Comparison of ENCODE assay signal across 15 cellular contexts in the genomic region with DNA sequence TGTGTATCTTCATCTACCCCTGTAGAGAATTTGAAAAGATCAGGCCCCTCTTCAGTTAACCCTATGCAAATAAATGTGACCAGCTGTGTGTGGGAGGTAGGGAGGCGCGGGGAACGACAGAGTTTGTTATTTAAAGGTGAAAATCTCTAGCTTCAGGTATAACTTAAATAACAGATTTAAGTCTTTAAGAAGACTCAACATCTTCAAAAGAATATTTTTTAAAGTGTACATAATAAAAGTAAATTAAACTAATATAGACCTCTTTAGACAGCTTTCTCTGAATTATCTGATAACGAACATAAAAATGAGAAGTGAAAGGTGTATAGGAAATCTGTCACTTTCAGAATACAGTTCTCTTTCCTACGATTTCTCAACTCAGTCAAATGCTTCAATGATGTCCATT. TPM values are rescaled to one million over a fixed set of nuclear protein-coding genes. Genes with fewer than 3 reads are reported as not detected.
A peak's percentile ranks its signal among the peaks of the same experiment; 100 is the strongest.
DNase-seq lines count a peak whose midpoint lies in the region; ATAC-seq, FAIRE-seq and TF ChIP-seq lines count a peak whose summit lies in the region.
"Had no signal": no experiment of that assay in that cellular context is flagged by ENCODE, and none has a peak within 500 bp of the region (broad histone marks: within the 10 kb centered on the region; RNA-seq: fewer than 3 reads in every experiment).

No MANE protein-coding gene starts in this region.

- no peak overlapping the region for H3K27ac Mint-ChIP-seq in activated CD4-positive, alpha-beta T cell treated with anti-CD3 and anti-CD28 coated beads, Interleukin-2, amount 10 ng/mL, durations not matched to agents 7 days and 5 days

- TF ChIP-seq POLR2A in GM12878 (IDR thresholded peaks at IDR 0.05; ENCODE audit: low read depth, low read length): no peak
- TF ChIP-seq POLR2A in sigmoid colon (IDR thresholded peaks at IDR 0.05): no peak

- H3K9ac ChIP-seq in GM12878 (ENCODE audit: control insufficient read depth, insufficient read depth, low read length): no peak overlapping the region

- peak overlapping the region; percentile 39; the same call in 1 of the 2 replicates for H2AFZ ChIP-seq in GM12878 (ENCODE audit: control insufficient read depth, low read depth, low read length)

- intact Hi-C loops in GM12878 (cut with micrococcal nuclease; ENCODE audit: unreplicated experiment) (loop anchor here (10.0 kb wide), 1 partner anchor 131 kb away; no protein-coding TSS in a partner anchor), sigmoid colon (cut with DNase I) (no loop called here)

- in situ Hi-C loops in GM12878 (cut with MboI): no loop called here

- SMC1A ChIA-PET in GM12878 (lab: Charles Lee; ENCODE audit: uncharacterized antibody, unreplicated experiment): interaction anchor here (0.6 to 3.2 kb wide), 13 partner anchors 10 to 133 kb away, joined by 3 to 50 read pairs (median 3); partner anchors contain the start of gene ANGPTL3

- H3K36me3 Mint-ChIP-seq in activated CD4-positive, alpha-beta T cell treated with anti-CD3 and anti-CD28 coated beads, Interleukin-2, amount 10 ng/mL, durations not matched to agents 7 days and 5 days (ENCODE audit: low read depth): no peaks in the 10 kb centered on the region

- peak; percentile 31 to 75; a peak in 3 of 4 replicates for TF ChIP-seq EP300 in GM12878 (IDR thresholded peaks at IDR 0.05; ENCODE audit: borderline replicate concordance in 1 of 2, control insufficient read depth in 1 of 2, low read depth in 2 of 2, low read length in 2 of 2)
- no peak for TF ChIP-seq EP300 in sigmoid colon (IDR thresholded peaks at IDR 0.05)

- no peaks in the 10 kb centered on the region; the same call in 1 of the 3 replicates for H3K9me3 ChIP-seq in GM12878 (replicated peaks; ENCODE audit: control insufficient read depth, insufficient read depth, low read length)
- H3K9me3 ChIP-seq in sigmoid colon: no peaks in the 10 kb centered on the region
- H3K9me3 ChIP-seq: neutrophil had no signal

- H3K4me1 ChIP-seq in GM12878 (ENCODE audit: control insufficient read depth, insufficient read depth, low read length) (peaks cover 11% of the 10 kb centered on the region), sigmoid colon (no peaks in the 10 kb centered on the region)

- TF ChIP-seq CTCF in GM12878 (IDR thresholded peaks at IDR 0.05 in 2 of 3, conservative IDR thresholded peaks at IDR 0.05 in 1 of 3; ENCODE audit: control insufficient read depth in 2 of 3, extremely low read depth in 1 of 3, insufficient read depth in 1 of 3, low read depth in 3 of 3, low read length in 3 of 3) (no peak), sigmoid colon (IDR thresholded peaks at IDR 0.05) (no peak)

- H3K4me3 Mint-ChIP-seq in activated CD4-positive, alpha-beta T cell treated with anti-CD3 and anti-CD28 coated beads, Interleukin-2, amount 10 ng/mL, durations not matched to agents 7 days and 5 days: no peak overlapping the region

- FAIRE-seq in GM12878 (lab: Jason Lieb, UNC): no peak
- FAIRE-seq: bronchial epithelial cell had no signal

- RAD21 ChIA-PET in GM12878 (lab: Charles Lee; ENCODE audit: unreplicated experiment): interaction anchor here (1.2 to 2.5 kb wide), 7 partner anchors 9 to 133 kb away, joined by 3 to 31 read pairs (median 6); no protein-coding TSS in a partner anchor

- no peaks in the 10 kb centered on the region for H3K27me3 Mint-ChIP-seq in activated CD4-positive, alpha-beta T cell treated with anti-CD3 and anti-CD28 coated beads, Interleukin-2, amount 10 ng/mL, durations not matched to agents 7 days and 5 days

- H3K4me1 Mint-ChIP-seq in activated CD4-positive, alpha-beta T cell treated with anti-CD3 and anti-CD28 coated beads, Interleukin-2, amount 10 ng/mL, durations not matched to agents 7 days and 5 days: no peaks in the 10 kb centered on the region

- H3K4me2 ChIP-seq in GM12878 (ENCODE audit: control insufficient read depth, insufficient read depth): peak overlapping the region; percentile 42

- H3K79me2 ChIP-seq in GM12878 (ENCODE audit: control insufficient read depth, insufficient read depth, low read length): no peaks in the 10 kb centered on the region

- no peak for TF ChIP-seq RAD21 in GM12878 (IDR thresholded peaks at IDR 0.05; ENCODE audit: insufficient read depth, low read depth, low read length)

- DNase-seq in GM12878 (ENCODE audit: low read depth, low spot score) (peak; percentile 27), sigmoid colon (no peak)
- no peak for DNase-seq in effector CD4-positive, alpha-beta T cell
- no peak for DNase-seq in activated CD8-positive, alpha-beta memory T cell treated with anti-CD3 and anti-CD28 coated beads for 24 hours
- no peak for DNase-seq in activated CD4-positive, alpha-beta T cell treated with anti-CD3 and anti-CD28 coated beads, Interleukin-2, amount 10 ng/mL, durations not matched to agents 7 days and 5 days
- DNase-seq: activated T-cell treated with anti-CD3 and anti-CD28 coated beads for 4 hours, Calu3, T-helper 2 cell had no signal

- no TSS peak for BruUV-seq in GM12878 (replicated peaks; lab: Mats Ljungman, UMichigan)

- CTCF ChIA-PET in GM12878 (lab: Yijun Ruan, JAX): interaction anchor here (0.9 to 3.2 kb wide), 5 partner anchors 10 to 132 kb away, joined by 3 to 27 read pairs (median 3); no protein-coding TSS in a partner anchor
- CTCF ChIA-PET in activated CD4-positive, alpha-beta T cell treated with anti-CD3 and anti-CD28 coated beads, Interleukin-2, amount 10 ng/mL, durations not matched to agents 7 days and 5 days (lab: Charles Lee): no interaction called here

- no peaks in the 10 kb centered on the region for H4K20me1 ChIP-seq in GM12878 (ENCODE audit: control insufficient read depth, insufficient read depth)

- peak; percentile 94 for ATAC-seq in GM18907 (IDR thresholded peaks at IDR 0.05; ENCODE audit: unreplicated experiment)
- ATAC-seq in GM21723 (IDR thresholded peaks at IDR 0.05; ENCODE audit: unreplicated experiment): peak; percentile 97
- ATAC-seq in HG03135 (IDR thresholded peaks at IDR 0.05; ENCODE audit: unreplicated experiment): peak; percentile 96
- peak; percentile 98 for ATAC-seq in GM12878

- peak overlapping the region; percentile 66 for H3K27ac ChIP-seq in GM12878 (ENCODE audit: control insufficient read depth, insufficient read depth)
- H3K27ac ChIP-seq in sigmoid colon: no peak overlapping the region
- H3K27ac ChIP-seq: neutrophil had no signal

- WGBS in GM12878 (ENCODE audit: insufficient coverage, insufficient replicate concordance, low lambda C conversion rate, missing lambda C conversion rate): 23% methylated on average over 5 of the region's 5 CpGs
- WGBS in sigmoid colon, 2 donors: 75 to 93% methylated on average over 5 of the region's 5 CpGs

- no peaks in the 10 kb centered on the region for H3K27me3 ChIP-seq in GM12878 (replicated peaks in 1 of 2; ENCODE audit: control insufficient read depth in 2 of 2, insufficient read depth in 2 of 2, low read length in 1 of 2)
- no peaks in the 10 kb centered on the region for H3K27me3 ChIP-seq in sigmoid colon
- H3K27me3 ChIP-seq: neutrophil had no signal

- POLR2A ChIA-PET in GM12878 (lab: Charles Lee): interaction anchor here (0.7 to 2.0 kb wide), 3 partner anchors 9 to 17 kb away, joined by 3 to 10 read pairs (median 3); no protein-coding TSS in a partner anchor
- POLR2A ChIA-PET in activated CD4-positive, alpha-beta T cell treated with anti-CD3 and anti-CD28 coated beads, Interleukin-2, amount 10 ng/mL, durations not matched to agents 7 days and 5 days (lab: Charles Lee): no interaction called here

- H3K4me3 ChIP-seq in GM12878 (0 out of 2 replicates have a peak overlapping the region, but pooled peaks have one; percentile 4), sigmoid colon (no peak overlapping the region)

- peaks cover 0 to 6% of the 10 kb centered on the region in 2 experiments; a peak in 1 of 4 replicates for H3K36me3 ChIP-seq in GM12878 (ENCODE audit: control insufficient read depth in 2 of 2, insufficient read depth in 2 of 2, low read length in 1 of 2)
- peaks cover 0 to 23% (median 1%) of the 10 kb centered on the region in 4 donors for H3K36me3 ChIP-seq in sigmoid colon
- H3K36me3 ChIP-seq: neutrophil had no signal

- H3K9me3 Mint-ChIP-seq in activated CD4-positive, alpha-beta T cell treated with anti-CD3 and anti-CD28 coated beads, Interleukin-2, amount 10 ng/mL, durations not matched to agents 7 days and 5 days: no peaks in the 10 kb centered on the region

TF ChIP-seq in GM12878, 131 proteins besides CTCF, POLR2A, EP300 and RAD21 (continues in another document):
- TF ChIP-seq ATF7 (IDR thresholded peaks at IDR 0.05; ENCODE audit: low read depth): peak; percentile 50; the same call in 1 of the 2 replicates
- no peak for TF ChIP-seq IRF5 (IDR thresholded peaks at IDR 0.05; ENCODE audit: borderline replicate concordance)

RNA-seq across cellular contexts. Expression of gene ANGPTL3, which starts 16.0 kb away (rescaled TPM):
- not detected in 2 replicates for total RNA-seq in GM12878 (2013; cell fraction: nucleolus; rRNA removed)
- total RNA-seq in GM12878 (2014; rRNA removed): not detected in 2 replicates
- total RNA-seq in GM12878 (2014; rRNA removed; fragmentation: Illumina TruSeq; extraction: Trizol): not detected in 2 replicates
- 0.15 TPM in 1 of 2 replicates, not detected in the other for total RNA-seq in GM12878 (2021)
- not detected for polyA plus RNA-seq in GM12878 (2011; ENCODE audit: low read depth)
- not detected in 2 replicates for polyA plus RNA-seq in GM12878 (2011; rRNA removed)
- not detected in 2 replicates for polyA plus RNA-seq in GM12878 (2011; cell fraction: cytosol; rRNA removed)
- not detected in 2 replicates for polyA plus RNA-seq in GM12878 (2011; cell fraction: nucleus; rRNA removed)
- not detected in 2 replicates for polyA plus RNA-seq in GM12878 (2012)
- not detected in 2 replicates for polyA plus RNA-seq in GM12878 (2014; fragmentation: Illumina TruSeq; extraction: Trizol)
- polyA plus RNA-seq in GM12878 (2014; fragmentation: Nextera tagmentation; extraction: Ambion mirVana): under 1 TPM in 1 of 2 experiments, not detected in 1; 0.05 TPM
- polyA plus RNA-seq in GM12878 (2014; rRNA removed): not detected in 2 replicates
- polyA plus RNA-seq in GM12878 (2016; fragmentation: Nextera tagmentation; extraction: Ambion mirVana): under 1 TPM in 1 of 2 experiments, not detected in 1; 0.07 TPM
- not detected in 2 replicates for polyA minus RNA-seq in GM12878 (2011; rRNA and poly(A)+ RNA removed)
- not detected in 2 replicates for polyA minus RNA-seq in GM12878 (2011; cell fraction: cytosol; rRNA and poly(A)+ RNA removed)
- polyA minus RNA-seq in GM12878 (2011; cell fraction: nucleus; rRNA and poly(A)+ RNA removed): not detected in 2 replicates
- total RNA-seq in sigmoid colon: not detected
- polyA plus RNA-seq in sigmoid colon: not detected
- total RNA-seq in activated CD4-positive, alpha-beta T cell treated with anti-CD3 and anti-CD28 coated beads, Interleukin-2, amount 10 ng/mL, durations not matched to agents 7 days and 5 days: not detected
- total RNA-seq: bronchial epithelial cell, Calu3, kidney epithelial cell, LHCN-M2 had no signal
